8 cellular contexts compared by ENCODE assay signal in genomic region chr10:92756233-92757065, GRCh38.
A peak's percentile ranks its signal among the peaks of the same experiment; 100 is the strongest.
DNase-seq lines count a peak whose midpoint lies in the region; ATAC-seq, FAIRE-seq and TF ChIP-seq lines count a peak whose summit lies in the region.

No MANE protein-coding gene starts in this region.

- no peak for TF ChIP-seq POLR2A in GM18505 (IDR thresholded peaks at IDR 0.05; ENCODE audit: borderline replicate concordance, extremely low read depth, insufficient read depth, insufficient read length)

- DNase-seq in Jurkat, Clone E6-1 (ENCODE audit: low read depth, low spot score), result peak; percentile 85
- DNase-seq in chondrocyte (ENCODE audit: low spot score), result no peak
- DNase-seq in pons (ENCODE audit: low spot score), result peak; percentile 44
- no peak for DNase-seq in mesenteric fat pad (ENCODE audit: low spot score)
- no peak for DNase-seq in NCI-H2171 (lab: John Stamatoyannopoulos, UW)
- no peak for DNase-seq in D721Med (ENCODE audit: insufficient read length, low spot score)

- H3K9me3 Mint-ChIP-seq in chondrocyte (ENCODE audit: low read depth), result no peaks in the 10 kb centered on the region

- TF ChIP-seq CTCF in chondrocyte (IDR thresholded peaks at IDR 0.05) (no peak), D721Med (IDR thresholded peaks at IDR 0.05; ENCODE audit: insufficient read depth, missing control alignments) (no peak)

- H3K27me3 Mint-ChIP-seq in chondrocyte (ENCODE audit: low read depth), result no peaks in the 10 kb centered on the region

- ATAC-seq in GM18505 (IDR thresholded peaks at IDR 0.05; ENCODE audit: unreplicated experiment) (peak; percentile 78), GM21737 (IDR thresholded peaks at IDR 0.05; ENCODE audit: unreplicated experiment) (peak; percentile 76)

- FAIRE-seq in D721Med (lab: Jason Lieb, UNC), result no peak

- no peaks in the 10 kb centered on the region for H3K36me3 Mint-ChIP-seq in chondrocyte (ENCODE audit: low read depth)

- no peak overlapping the region for H3K4me3 Mint-ChIP-seq in chondrocyte (ENCODE audit: unreplicated experiment)

- H3K4me3 ChIP-seq in Jurkat, Clone E6-1 (ENCODE audit: low read length), result peak overlapping the region; percentile 33

- peak overlapping the region; percentile 19 for H3K27ac Mint-ChIP-seq in chondrocyte (ENCODE audit: unreplicated experiment)

- H3K4me1 Mint-ChIP-seq in chondrocyte (ENCODE audit: low read depth), result peaks cover 32% of the 10 kb centered on the region

Comparison
In these comparisons a context has a peak if more than half of its experiments do, and no peak if none do; other contexts are left out.
1. DNase-seq: peak in Jurkat, Clone E6-1 (single experiment) and pons (single experiment); none in chondrocyte (single experiment), mesenteric fat pad (single experiment), NCI-H2171 (single experiment) and D721Med (single experiment).